In genomic region chr5:72015103-72015548, GRCh38 we compare ENCODE assay signal across 8 cellular contexts.
DNase-seq lines count a peak whose midpoint lies in the region; ATAC-seq and TF ChIP-seq lines count a peak whose summit lies in the region.

No MANE protein-coding gene starts in this region.

- H3K36me3 ChIP-seq in adrenal gland (replicated peaks in 1 of 2), result no peaks in the 10 kb centered on the region

- no peak for TF ChIP-seq POLR2A in adrenal gland (IDR thresholded peaks at IDR 0.05)

- no peaks in the 10 kb centered on the region for H3K9me3 ChIP-seq in adrenal gland (replicated peaks in 1 of 3)

- peaks cover 0 to 6% of the 10 kb centered on the region in 2 donors for H3K4me1 ChIP-seq in adrenal gland (replicated peaks in 1 of 2)

- peak overlapping the region in 2 of 5 donors; percentile 29 to 51 for H3K27ac ChIP-seq in adrenal gland

- TF ChIP-seq CTCF in adrenal gland (IDR thresholded peaks at IDR 0.05), result no peak

- ATAC-seq in HG02973 (IDR thresholded peaks at IDR 0.05; ENCODE audit: unreplicated experiment) (no peak), HG02798 (IDR thresholded peaks at IDR 0.05; ENCODE audit: poor library complexity, unreplicated experiment) (no peak)

- no peaks in the 10 kb centered on the region for H3K27me3 ChIP-seq in adrenal gland

- H3K4me3 ChIP-seq in adrenal gland, result no peak overlapping the region

- intact Hi-C loops in adrenal gland (cut with DNase I), result loop anchor here in 1 of 2 donors (10.0 kb wide), 1 partner anchor 230 kb away; no protein-coding TSS in a partner anchor

- 52 to 61% (median 54%) methylated on average over 7 of the region's 7 CpGs for WGBS in adrenal gland, 4 donors

- peak; percentile 95 for DNase-seq in DMS 273 (lab: John Stamatoyannopoulos, UW; ENCODE audit: unreplicated experiment)
- peak; percentile 73 for DNase-seq in NCI-H1092 (lab: John Stamatoyannopoulos, UW)
- peak; percentile 22 to 83 (median 53) for DNase-seq in adrenal gland
- DNase-seq in left kidney (ENCODE audit: low read depth, low spot score), result peak; percentile 20
- no peak for DNase-seq in SIG-M5 treated with dmso at 0.1 percent for 504 hours (lab: John Stamatoyannopoulos, UW; ENCODE audit: unreplicated experiment)
- DNase-seq in activated T-cell treated with anti-CD3 and anti-CD28 coated beads, Interleukin-2, amount 50 U/mL, for 1 hour, result no peak

Comparison
In these comparisons a context has a peak if more than half of its experiments do, and no peak if none do; other contexts are left out.
1. DNase-seq: peak in DMS 273 (single experiment), NCI-H1092 (single experiment), adrenal gland (7 of 7) and left kidney (single experiment); none in SIG-M5 treated with dmso at 0.1 percent for 504 hours (single experiment) and activated T-cell treated with anti-CD3 and anti-CD28 coated beads, Interleukin-2, amount 50 U/mL, for 1 hour (single experiment).